In genomic region chr4:1725521-1725920, GRCh38 we compare ENCODE assay signal across 13 cellular contexts. TPM values are rescaled to one million over a fixed set of nuclear protein-coding genes. Genes with fewer than 3 reads are reported as not detected.
A peak's percentile ranks its signal among the peaks of the same experiment; 100 is the strongest.
DNase-seq lines count a peak whose midpoint lies in the region; ATAC-seq and TF ChIP-seq lines count a peak whose summit lies in the region.
"Had no signal": no experiment of that assay in that cellular context is flagged by ENCODE, and none has a peak within 500 bp of the region (broad histone marks: within the 10 kb centered on the region; RNA-seq: fewer than 3 reads in every experiment).

No MANE protein-coding gene starts in this region.

- H3K79me2 ChIP-seq in SK-N-SH (ENCODE audit: insufficient read depth), result peaks cover 91% of the 10 kb centered on the region

- TF ChIP-seq EP300 in SK-N-SH (IDR thresholded peaks at IDR 0.05; ENCODE audit: borderline replicate concordance in 1 of 2, low read depth in 1 of 2, low read length in 1 of 2) (no peak), esophagus muscularis mucosa (IDR thresholded peaks at IDR 0.05) (no peak)

- H2AFZ ChIP-seq in SK-N-SH (ENCODE audit: low read depth), result no peak overlapping the region
- H2AFZ ChIP-seq: GM23248 had no signal

- H3K36me3 ChIP-seq in RWPE2 (ENCODE audit: low read depth) (peaks cover 73% of the 10 kb centered on the region), spleen (peaks cover 0 to 67% (median 25%) of the 10 kb centered on the region in 6 donors), SK-N-SH (replicated peaks in 1 of 2; ENCODE audit: control insufficient read depth in 1 of 2, insufficient read depth in 2 of 2, low read length in 1 of 2) (peaks cover 7 to 18% of the 10 kb centered on the region in 2 experiments), esophagus muscularis mucosa (peaks cover 0 to 40% (median 27%) of the 10 kb centered on the region in 4 donors)
- H3K36me3 ChIP-seq: transverse colon had no signal

- peaks cover 60% of the 10 kb centered on the region for H3K4me1 Mint-ChIP-seq in activated naive CD4-positive, alpha-beta T cell treated with anti-CD3 and anti-CD28 coated beads for 36 hours (ENCODE audit: low read depth)
- H3K4me1 Mint-ChIP-seq in dendritic cell treated with granulocyte-macrophage colony-stimulating factor and Interleukin-4, amounts not matched to agents 40 ng/mL and 50 ng/mL, for 4 days (ENCODE audit: low read depth), result peaks cover 85% of the 10 kb centered on the region

- WGBS in spleen, 5 donors, result 84 to 93% (median 91%) methylated on average over 4 to 10 of the region's 10 CpGs
- WGBS in SK-N-SH (ENCODE audit: low lambda C conversion rate), result 83% methylated on average over 4 of the region's 10 CpGs
- WGBS in esophagus muscularis mucosa, result 83% methylated on average over 10 of the region's 10 CpGs

- peaks cover 72% of the 10 kb centered on the region for H3K36me3 Mint-ChIP-seq in activated naive CD4-positive, alpha-beta T cell treated with anti-CD3 and anti-CD28 coated beads for 36 hours (ENCODE audit: low read depth)
- peaks cover 81% of the 10 kb centered on the region for H3K36me3 Mint-ChIP-seq in dendritic cell treated with granulocyte-macrophage colony-stimulating factor and Interleukin-4, amounts not matched to agents 40 ng/mL and 50 ng/mL, for 4 days (ENCODE audit: low read depth)

- no peak for ATAC-seq in RWPE2 (ENCODE audit: low read depth)

- CTCF ChIA-PET in activated naive CD4-positive, alpha-beta T cell treated with anti-CD3 and anti-CD28 coated beads for 36 hours (lab: Charles Lee), result interaction anchor here (0.6 to 5.9 kb wide), 5 partner anchors 8 to 568 kb away, joined by 3 to 58 read pairs (median 3); no protein-coding TSS in a partner anchor
- CTCF ChIA-PET in SK-N-SH (lab: Yijun Ruan, JAX), result interaction anchor here (0.6 to 15.1 kb wide), 12 partner anchors 8 to 124 kb away, joined by 3 to 232 read pairs (median 4); no protein-coding TSS in a partner anchor

- no peak for TF ChIP-seq RAD21 in SK-N-SH (IDR thresholded peaks at IDR 0.05; ENCODE audit: low read length)

- H3K27ac ChIP-seq in RWPE2 (ENCODE audit: poor library complexity, severe bottlenecking) (peak overlapping the region; percentile 97), spleen (peak overlapping the region in 5 of 8 donors; percentile 13 to 100 (median 83)), SK-N-SH (ENCODE audit: low read depth in 2 of 2, low read length in 1 of 2) (no peak overlapping the region), esophagus muscularis mucosa (replicated peaks in 1 of 4) (no peak overlapping the region)
- H3K27ac ChIP-seq: cardiac muscle cell, GM23248 had no signal

- H3K4me1 ChIP-seq in RWPE2 (ENCODE audit: insufficient read depth, poor library complexity, severe bottlenecking) (peaks cover 31% of the 10 kb centered on the region), spleen (peaks cover 40 to 93% (median 88%) of the 10 kb centered on the region in 6 donors), SK-N-SH (ENCODE audit: control insufficient read depth in 1 of 2, insufficient read depth in 2 of 2, low read depth in 1 of 2, low read length in 1 of 2) (peaks cover 26 to 28% of the 10 kb centered on the region in 2 experiments; a peak in 3 of 4 replicates), esophagus muscularis mucosa (peaks cover 40 to 63% (median 57%) of the 10 kb centered on the region in 4 donors)

- no peaks in the 10 kb centered on the region for H3K9me2 ChIP-seq in SK-N-SH

- H3K4me2 ChIP-seq in SK-N-SH, result no peak overlapping the region

- no peak overlapping the region for H3K4me3 Mint-ChIP-seq in activated naive CD4-positive, alpha-beta T cell treated with anti-CD3 and anti-CD28 coated beads for 36 hours
- H3K4me3 Mint-ChIP-seq in dendritic cell treated with granulocyte-macrophage colony-stimulating factor and Interleukin-4, amounts not matched to agents 40 ng/mL and 50 ng/mL, for 4 days, result peak overlapping the region; percentile 4

- no peak for DNase-seq in activated naive CD4-positive, alpha-beta T cell treated with anti-CD3 and anti-CD28 coated beads for 36 hours
- DNase-seq in activated naive CD4-positive, alpha-beta T cell treated with Interleukin-2 at 50 U/mL for 16 hours, result no peak
- DNase-seq in RWPE2 (ENCODE audit: low spot score) (no peak), spleen (peak; percentile 76), SK-N-SH (no peak), esophagus muscularis mucosa (ENCODE audit: extremely low spot score) (no peak), D341Med (ENCODE audit: low spot score) (no peak)
- DNase-seq: NCI-H524 treated with DMSO at 0.1 percent for 48 hours had no signal

- H3K27ac Mint-ChIP-seq in activated naive CD4-positive, alpha-beta T cell treated with anti-CD3 and anti-CD28 coated beads for 36 hours, result peak overlapping the region; percentile 63
- peak overlapping the region; percentile 96 for H3K27ac Mint-ChIP-seq in dendritic cell treated with granulocyte-macrophage colony-stimulating factor and Interleukin-4, amounts not matched to agents 40 ng/mL and 50 ng/mL, for 4 days

- H4K20me1 ChIP-seq in SK-N-SH (ENCODE audit: insufficient read depth), result peaks cover 7% of the 10 kb centered on the region; the same call in 1 of the 2 replicates

- TF ChIP-seq POLR2A in spleen (IDR thresholded peaks at IDR 0.05) (no peak), esophagus muscularis mucosa (IDR thresholded peaks at IDR 0.05; ENCODE audit: low read depth) (no peak)

- H3K9me3 Mint-ChIP-seq in activated naive CD4-positive, alpha-beta T cell treated with anti-CD3 and anti-CD28 coated beads for 36 hours, result no peaks in the 10 kb centered on the region
- no peaks in the 10 kb centered on the region for H3K9me3 Mint-ChIP-seq in dendritic cell treated with granulocyte-macrophage colony-stimulating factor and Interleukin-4, amounts not matched to agents 40 ng/mL and 50 ng/mL, for 4 days
- H3K9me3 Mint-ChIP-seq: natural killer cell treated with Interleukin-12 subunit alpha and Interleukin-12 subunit beta and Interleukin-15 and Interleukin-18, amount 100 ng/mL, for 72 hours had no signal

- H3K27me3 ChIP-seq in RWPE2 (ENCODE audit: insufficient read depth, poor library complexity, severe bottlenecking) (no peaks in the 10 kb centered on the region), spleen (replicated peaks in 1 of 7) (no peaks in the 10 kb centered on the region), SK-N-SH (ENCODE audit: insufficient read depth) (no peaks in the 10 kb centered on the region), esophagus muscularis mucosa (no peaks in the 10 kb centered on the region)
- H3K27me3 ChIP-seq: cardiac muscle cell, transverse colon had no signal

- H3K9me3 ChIP-seq in RWPE2 (ENCODE audit: severe bottlenecking) (no peaks in the 10 kb centered on the region), spleen (no peaks in the 10 kb centered on the region), SK-N-SH (no peaks in the 10 kb centered on the region), esophagus muscularis mucosa (no peaks in the 10 kb centered on the region)
- H3K9me3 ChIP-seq: transverse colon had no signal

- H3F3A ChIP-seq in SK-N-SH (replicated peaks; ENCODE audit: insufficient read depth), result peaks cover 9% of the 10 kb centered on the region

- intact Hi-C loops in activated naive CD4-positive, alpha-beta T cell treated with anti-CD3 and anti-CD28 coated beads for 36 hours (cut with micrococcal nuclease), result loop anchor here (10.0 kb wide), 1 partner anchor 739 kb away; the partner anchor contains the start of gene RNF4
- intact Hi-C loops in dendritic cell treated with granulocyte-macrophage colony-stimulating factor and Interleukin-4, amounts not matched to agents 40 ng/mL and 50 ng/mL, for 4 days (cut with micrococcal nuclease), result loop anchor here (10.0 kb wide), 1 partner anchor 381 kb away; the partner anchor contains the start of gene UVSSA
- intact Hi-C loops in spleen (cut with DNase I; ENCODE audit: low total_unique reads) (loop anchor here (5.0 kb wide), 1 partner anchor 33 kb away; no protein-coding TSS in a partner anchor), esophagus muscularis mucosa (cut with DNase I) (loop anchor here (1.0 to 10.0 kb wide), 2 partner anchors 32 to 371 kb away; no protein-coding TSS in a partner anchor)

- no peaks in the 10 kb centered on the region for H3K27me3 Mint-ChIP-seq in activated naive CD4-positive, alpha-beta T cell treated with anti-CD3 and anti-CD28 coated beads for 36 hours (ENCODE audit: low read depth)
- H3K27me3 Mint-ChIP-seq in dendritic cell treated with granulocyte-macrophage colony-stimulating factor and Interleukin-4, amounts not matched to agents 40 ng/mL and 50 ng/mL, for 4 days, result no peaks in the 10 kb centered on the region
- H3K27me3 Mint-ChIP-seq: natural killer cell treated with Interleukin-12 subunit alpha and Interleukin-12 subunit beta and Interleukin-15 and Interleukin-18, amount 100 ng/mL, for 72 hours had no signal

- H3K4me3 ChIP-seq in RWPE2 (ENCODE audit: severe bottlenecking) (no peak overlapping the region), spleen (peak overlapping the region in 1 of 8 donors; percentile 52), SK-N-SH (ENCODE audit: low read depth in 2 of 2, low read length in 1 of 2) (no peak overlapping the region), esophagus muscularis mucosa (no peak overlapping the region)
- H3K4me3 ChIP-seq: cardiac muscle cell, GM23248, transverse colon had no signal

- POLR2A ChIA-PET in SK-N-SH (lab: Yijun Ruan, JAX), result interaction anchor here (0.9 to 1.2 kb wide), 2 partner anchors 17 to 32 kb away, joined by 3 to 7 read pairs; no protein-coding TSS in a partner anchor

- TF ChIP-seq CTCF in RWPE2 (IDR thresholded peaks at IDR 0.05; ENCODE audit: poor library complexity, severe bottlenecking) (no peak), spleen (IDR thresholded peaks at IDR 0.05 in 8 of 11, conservative IDR thresholded peaks at IDR 0.05 in 3 of 11) (no peak), SK-N-SH (IDR thresholded peaks at IDR 0.05) (no peak), esophagus muscularis mucosa (IDR thresholded peaks at IDR 0.05) (no peak)

- no peak overlapping the region for H3K9ac ChIP-seq in SK-N-SH
- H3K9ac ChIP-seq: GM23248 had no signal

RNA-seq across cellular contexts. Expression of gene TACC3, which starts 4.2 kb away (rescaled TPM):
- 100 to 1,000 TPM; 246 to 264 TPM for total RNA-seq in activated naive CD4-positive, alpha-beta T cell treated with anti-CD3 and anti-CD28 coated beads for 36 hours
- 10 to 100 TPM; 33.3 to 84.4 (median 56.5) TPM for total RNA-seq in spleen
- polyA plus RNA-seq in spleen, result 10 to 100 TPM; 49.7 to 56.6 (median 50.3) TPM
- 29.2 and 49.5 TPM in 2 replicates for polyA plus RNA-seq in SK-N-SH (2012; rRNA removed)
- polyA plus RNA-seq in SK-N-SH (2012; cell fraction: cytosol; rRNA removed), result 24.5 and 30.6 TPM in 2 replicates
- 89.9 and 151 TPM in 2 replicates for polyA plus RNA-seq in SK-N-SH (2012; cell fraction: nucleus; rRNA removed)
- total RNA-seq in esophagus muscularis mucosa, result 1 to 10 TPM; 2.5 to 8.8 (median 5.8) TPM

RNA-seq across cellular contexts. Expression of gene TMEM129, which starts 4.4 kb away (rescaled TPM):
- total RNA-seq in activated naive CD4-positive, alpha-beta T cell treated with anti-CD3 and anti-CD28 coated beads for 36 hours, result 10 to 100 TPM; 19.0 to 19.8 TPM
- 10 to 100 TPM; 24.2 to 51.0 (median 34.7) TPM for total RNA-seq in spleen
- polyA plus RNA-seq in spleen, result 10 to 100 TPM; 17.2 to 32.7 (median 21.9) TPM
- 36.5 and 43.9 TPM in 2 replicates for polyA plus RNA-seq in SK-N-SH (2012; rRNA removed)
- polyA plus RNA-seq in SK-N-SH (2012; cell fraction: cytosol; rRNA removed), result 16.4 and 29.5 TPM in 2 replicates
- polyA plus RNA-seq in SK-N-SH (2012; cell fraction: nucleus; rRNA removed), result 68.2 and 69.8 TPM in 2 replicates
- 100 to 1,000 TPM in 1 of 4 donors, 10 to 100 TPM in 3; 59.3 to 101 (median 72.6) TPM for total RNA-seq in esophagus muscularis mucosa

RNA-seq across cellular contexts. Expression of gene SLBP, which starts 13.4 kb away (rescaled TPM):
- total RNA-seq in activated naive CD4-positive, alpha-beta T cell treated with anti-CD3 and anti-CD28 coated beads for 36 hours, result 10 to 100 TPM; 75.4 to 77.1 TPM
- 10 to 100 TPM; 29.0 to 52.0 (median 34.4) TPM for total RNA-seq in spleen
- polyA plus RNA-seq in spleen, result 10 to 100 TPM; 24.0 to 41.9 (median 35.0) TPM
- polyA plus RNA-seq in SK-N-SH (2012; rRNA removed), result 51.5 and 64.3 TPM in 2 replicates
- polyA plus RNA-seq in SK-N-SH (2012; cell fraction: cytosol; rRNA removed), result 69.5 and 78.4 TPM in 2 replicates
- 30.8 and 40.1 TPM in 2 replicates for polyA plus RNA-seq in SK-N-SH (2012; cell fraction: nucleus; rRNA removed)
- 10 to 100 TPM; 41.5 to 56.1 (median 45.5) TPM for total RNA-seq in esophagus muscularis mucosa

RNA-seq across cellular contexts. Expression of gene FAM53A, which starts 41.4 kb away (rescaled TPM):
- 1 to 10 TPM; 2.6 to 3.0 TPM for total RNA-seq in activated naive CD4-positive, alpha-beta T cell treated with anti-CD3 and anti-CD28 coated beads for 36 hours
- total RNA-seq in spleen, result 1 to 10 TPM in 6 of 7 donors, under 1 TPM in 1; 0.60 to 4.3 (median 1.9) TPM
- polyA plus RNA-seq in spleen, result 1 to 10 TPM; 1.2 to 2.7 (median 2.4) TPM
- 7.6 and 8.3 TPM in 2 replicates for polyA plus RNA-seq in SK-N-SH (2012; rRNA removed)
- 2.8 and 6.0 TPM in 2 replicates for polyA plus RNA-seq in SK-N-SH (2012; cell fraction: cytosol; rRNA removed)
- polyA plus RNA-seq in SK-N-SH (2012; cell fraction: nucleus; rRNA removed), result 12.1 and 12.9 TPM in 2 replicates
- 10 to 100 TPM in 1 of 4 donors, 1 to 10 TPM in 3; 5.2 to 13.3 (median 8.9) TPM for total RNA-seq in esophagus muscularis mucosa

Comparison
In these comparisons a context has a peak if more than half of its experiments do, and no peak if none do; other contexts are left out.
1. H3K27ac ChIP-seq: peak in RWPE2 (single experiment) and spleen (5 of 8); none in SK-N-SH (0 of 2) and esophagus muscularis mucosa (0 of 4).